In genomic region chr2:216404010-216404618, GRCh38 we compare ENCODE assay signal across 8 cellular contexts. TPM values are rescaled to one million over a fixed set of nuclear protein-coding genes. Genes with fewer than 3 reads are reported as not detected.
DNase-seq lines count a peak whose midpoint lies in the region; ATAC-seq and TF ChIP-seq lines count a peak whose summit lies in the region.
"Had no signal": no experiment of that assay in that cellular context is flagged by ENCODE, and none has a peak within 500 bp of the region (broad histone marks: within the 10 kb centered on the region; RNA-seq: fewer than 3 reads in every experiment).

No MANE protein-coding gene starts in this region.

- peaks cover 0 to 3% of the 10 kb centered on the region in 2 donors for H3K27me3 Mint-ChIP-seq in T-cell
- H3K27me3 Mint-ChIP-seq: activated naive CD8-positive, alpha-beta T cell had no signal

- H3K4me3 ChIP-seq in astrocyte of the spinal cord (ENCODE audit: low read depth, low read length), result no peak overlapping the region

- no peak overlapping the region for H3K27ac Mint-ChIP-seq in T-cell
- H3K27ac Mint-ChIP-seq: activated naive CD8-positive, alpha-beta T cell had no signal

- CTCF ChIA-PET in T-cell (lab: Charles Lee), result interaction anchor here (0.6 to 1.7 kb wide), 18 partner anchors 9 to 980 kb away, joined by 3 to 8 read pairs (median 4); no protein-coding TSS in a partner anchor

- DNase-seq in HK-2 (ENCODE audit: unreplicated experiment), result peak; percentile 30
- peak in 29 of 34 experiments; percentile 8 to 53 (median 29) for DNase-seq in T-cell
- peak; percentile 33 for DNase-seq in astrocyte of the spinal cord (ENCODE audit: low read depth, low spot score)
- DNase-seq in kidney tubule cell (ENCODE audit: low spot score), result peak; percentile 45
- peak; percentile 11 for DNase-seq in stimulated activated CD8-positive, alpha-beta memory T cell treated with anti-CD3 and anti-CD28 coated beads, Interleukin-2, amount 100 ng/mL, for 1 hour (ENCODE audit: low read depth in 2 of 2)
- no peak for DNase-seq in cerebellar nuclear complex (lab: John Stamatoyannopoulos, UW)

- H3K36me3 Mint-ChIP-seq in T-cell, result no peaks in the 10 kb centered on the region
- H3K36me3 Mint-ChIP-seq: activated naive CD8-positive, alpha-beta T cell had no signal

- no peak overlapping the region for H3K4me3 Mint-ChIP-seq in T-cell
- H3K4me3 Mint-ChIP-seq: activated naive CD8-positive, alpha-beta T cell had no signal

- ATAC-seq in T-cell (replicated peaks in 1 of 4), result peak; percentile 59 to 77 (median 66)

- peak; percentile 83 for TF ChIP-seq CTCF in GM12874 (IDR thresholded peaks at IDR 0.05; ENCODE audit: insufficient read depth, low read depth, low read length)
- peak; percentile 88 for TF ChIP-seq CTCF in astrocyte of the spinal cord (IDR thresholded peaks at IDR 0.05; ENCODE audit: low read depth, low read length)

- POLR2A ChIA-PET in T-cell (lab: Charles Lee), result interaction anchor here in 1 of 2 donors (0.6 kb wide), 1 partner anchor 358 kb away, joined by 8 read pairs; no protein-coding TSS in a partner anchor

- no peaks in the 10 kb centered on the region for H3K9me3 Mint-ChIP-seq in T-cell

- in situ Hi-C loops in astrocyte of the spinal cord (cut with HindIII; ENCODE audit: low sequenced_read_pairs), result no loop called here

- H3K4me1 Mint-ChIP-seq in T-cell, result no peaks in the 10 kb centered on the region

RNA-seq across cellular contexts. Expression of gene SMARCAL1, which starts 8.2 kb away (rescaled TPM):
- total RNA-seq in T-cell, result 10 to 100 TPM; 17.2 to 30.5 (median 25.4) TPM

RNA-seq across cellular contexts. Expression of gene MARCHF4, which starts 31.8 kb away (rescaled TPM):
- total RNA-seq in T-cell, result not detected

Comparison
In these comparisons a context has a peak if more than half of its experiments do, and no peak if none do; other contexts are left out.
1. DNase-seq: peak in HK-2 (single experiment), T-cell (29 of 34), astrocyte of the spinal cord (single experiment), kidney tubule cell (single experiment) and stimulated activated CD8-positive, alpha-beta memory T cell treated with anti-CD3 and anti-CD28 coated beads, Interleukin-2, amount 100 ng/mL, for 1 hour (2 of 2); none in cerebellar nuclear complex (0 of 2).